In genomic region chr1:179156026-179156425, GRCh38 we compare ENCODE assay signal across 19 cellular contexts.
DNase-seq lines count a peak whose midpoint lies in the region; TF ChIP-seq lines count a peak whose summit lies in the region.
"Had no signal": no experiment of that assay in that cellular context is flagged by ENCODE, and none has a peak within 500 bp of the region (broad histone marks: within the 10 kb centered on the region; RNA-seq: fewer than 3 reads in every experiment).

No MANE protein-coding gene starts in this region.

- H3K4me3 Mint-ChIP-seq in activated CD4-positive, alpha-beta T cell treated with anti-CD3 and anti-CD28 coated beads, Interleukin-2, amount 10 ng/mL, durations not matched to agents 7 days and 5 days: no peak overlapping the region
- no peak overlapping the region for H3K4me3 Mint-ChIP-seq in activated CD4-positive, alpha-beta memory T cell treated with anti-CD3 and anti-CD28 coated beads, Interleukin-2, amount 10 ng/mL, durations not matched to agents 7 days and 5 days
- H3K4me3 Mint-ChIP-seq: B cell, CD14-positive monocyte, IgD-negative memory B cell had no signal

- POLR2A ChIA-PET in PC-9 (lab: Charles Lee; ENCODE audit: unreplicated experiment): interaction anchor here (0.6 kb wide), 1 partner anchor 623 kb away, joined by 3 read pairs; no protein-coding TSS in a partner anchor
- POLR2A ChIA-PET in activated CD4-positive, alpha-beta T cell treated with anti-CD3 and anti-CD28 coated beads, Interleukin-2, amount 10 ng/mL, durations not matched to agents 7 days and 5 days (lab: Charles Lee): no interaction called here
- POLR2A ChIA-PET in activated CD4-positive, alpha-beta memory T cell treated with anti-CD3 and anti-CD28 coated beads, Interleukin-2, amount 10 ng/mL, durations not matched to agents 7 days and 5 days (lab: Charles Lee): no interaction called here

- H3K79me2 ChIP-seq in PC-9 (ENCODE audit: low read depth): peaks cover 63% of the 10 kb centered on the region
- H3K79me2 ChIP-seq in hepatocyte: peaks cover 74% of the 10 kb centered on the region

- H3K36me3 ChIP-seq in PC-9 (ENCODE audit: low read depth): no peaks in the 10 kb centered on the region
- no peaks in the 10 kb centered on the region for H3K36me3 ChIP-seq in tibial artery
- H3K36me3 ChIP-seq in hepatocyte (replicated peaks; ENCODE audit: insufficient read depth, low read depth): no peaks in the 10 kb centered on the region

- CTCF ChIA-PET in PC-9 (lab: Charles Lee): no interaction called here
- CTCF ChIA-PET in activated CD4-positive, alpha-beta T cell treated with anti-CD3 and anti-CD28 coated beads, Interleukin-2, amount 10 ng/mL, durations not matched to agents 7 days and 5 days (lab: Charles Lee): interaction anchor here (0.6 to 0.9 kb wide), 2 partner anchors 12 to 43 kb away, joined by 3 read pairs; no protein-coding TSS in a partner anchor
- CTCF ChIA-PET in activated CD4-positive, alpha-beta memory T cell treated with anti-CD3 and anti-CD28 coated beads, Interleukin-2, amount 10 ng/mL, durations not matched to agents 7 days and 5 days (lab: Charles Lee): interaction anchor here (0.7 to 1.0 kb wide), 2 partner anchors 9 to 37 kb away, joined by 3 read pairs; no protein-coding TSS in a partner anchor

- H3K27ac ChIP-seq in PC-9 (no peak overlapping the region; the same call in 1 of the 2 replicates), tibial artery (peak overlapping the region; percentile 53 to 71), hepatocyte (no peak overlapping the region)
- H3K27ac ChIP-seq: A549 had no signal

- DNase-seq in LNCaP clone FGC (ENCODE audit: low read depth) (peak; percentile 53), PC-9 (peak in 1 of 2 experiments; percentile 69), epithelial cell of esophagus (ENCODE audit: low read depth) (peak; percentile 43), tibial artery (no peak), hepatocyte (ENCODE audit: low spot score) (no peak)
- DNase-seq in activated CD4-positive, alpha-beta T cell treated with anti-CD3 and anti-CD28 coated beads, Interleukin-2, amount 10 ng/mL, durations not matched to agents 7 days and 5 days: no peak
- DNase-seq in activated CD4-positive, alpha-beta memory T cell treated with anti-CD3 and anti-CD28 coated beads, Interleukin-2, amount 10 ng/mL, durations not matched to agents 7 days and 5 days: no peak
- DNase-seq: EL, GF-D8, NCI-H1694, NCI-H2081, NCI-H2171 treated with DMSO at 0.1 percent for 48 hours, NCI-H524 treated with DMSO at 0.1 percent for 48 hours, RPMI8226, SHP77 had no signal

- H3K4me3 ChIP-seq in LNCaP clone FGC (ENCODE audit: low read depth, low read length) (no peak overlapping the region), PC-9 (no peak overlapping the region), epithelial cell of esophagus (ENCODE audit: low read length) (no peak overlapping the region), tibial artery (no peak overlapping the region), hepatocyte (no peak overlapping the region)
- H3K4me3 ChIP-seq: A549 had no signal

- no peaks in the 10 kb centered on the region for H3K27me3 ChIP-seq in PC-9 (ENCODE audit: insufficient read depth, low read depth)
- H3K27me3 ChIP-seq in tibial artery: no peaks in the 10 kb centered on the region
- no peaks in the 10 kb centered on the region for H3K27me3 ChIP-seq in hepatocyte

- intact Hi-C loops in PC-9 (cut with micrococcal nuclease; ENCODE audit: unreplicated experiment) (no loop called here), tibial artery (cut with DNase I; ENCODE audit: low total_unique reads) (no loop called here)

- no peak overlapping the region for H3K27ac Mint-ChIP-seq in activated CD4-positive, alpha-beta T cell treated with anti-CD3 and anti-CD28 coated beads, Interleukin-2, amount 10 ng/mL, durations not matched to agents 7 days and 5 days
- H3K27ac Mint-ChIP-seq in activated CD4-positive, alpha-beta memory T cell treated with anti-CD3 and anti-CD28 coated beads, Interleukin-2, amount 10 ng/mL, durations not matched to agents 7 days and 5 days: no peak overlapping the region
- H3K27ac Mint-ChIP-seq: B cell, CD14-positive monocyte, IgD-negative memory B cell had no signal

- H4K20me1 ChIP-seq in PC-9 (ENCODE audit: insufficient read depth) (no peaks in the 10 kb centered on the region), hepatocyte (ENCODE audit: insufficient read depth, poor library complexity, severe bottlenecking) (no peaks in the 10 kb centered on the region)

- no peaks in the 10 kb centered on the region for H3K9me3 Mint-ChIP-seq in activated CD4-positive, alpha-beta T cell treated with anti-CD3 and anti-CD28 coated beads, Interleukin-2, amount 10 ng/mL, durations not matched to agents 7 days and 5 days
- H3K9me3 Mint-ChIP-seq in activated CD4-positive, alpha-beta memory T cell treated with anti-CD3 and anti-CD28 coated beads, Interleukin-2, amount 10 ng/mL, durations not matched to agents 7 days and 5 days: no peaks in the 10 kb centered on the region
- H3K9me3 Mint-ChIP-seq: CD14-positive monocyte had no signal

- peak overlapping the region; percentile 50 for H3K4me2 ChIP-seq in PC-9
- H3K4me2 ChIP-seq in hepatocyte: no peak overlapping the region
- H3K4me2 ChIP-seq: A549 had no signal

- H3F3A ChIP-seq in PC-9 (ENCODE audit: insufficient read depth, low read depth): peaks cover 9% of the 10 kb centered on the region; the same call in 1 of the 2 replicates

- H2AFZ ChIP-seq in PC-9: no peak overlapping the region
- H2AFZ ChIP-seq in hepatocyte: no peak overlapping the region

- H3K9me3 ChIP-seq in PC-9 (ENCODE audit: insufficient read depth, low read depth) (no peaks in the 10 kb centered on the region), tibial artery (no peaks in the 10 kb centered on the region), hepatocyte (ENCODE audit: low read depth) (no peaks in the 10 kb centered on the region)
- H3K9me3 ChIP-seq: A549 had no signal

- H3K4me1 ChIP-seq in PC-9 (replicated peaks; ENCODE audit: insufficient read depth) (peaks cover 13% of the 10 kb centered on the region), tibial artery (peaks cover 0 to 47% (median 12%) of the 10 kb centered on the region in 4 donors), hepatocyte (ENCODE audit: insufficient read depth) (peaks cover 20% of the 10 kb centered on the region)

- H3K36me3 Mint-ChIP-seq in activated CD4-positive, alpha-beta T cell treated with anti-CD3 and anti-CD28 coated beads, Interleukin-2, amount 10 ng/mL, durations not matched to agents 7 days and 5 days (ENCODE audit: low read depth): no peaks in the 10 kb centered on the region
- H3K36me3 Mint-ChIP-seq in activated CD4-positive, alpha-beta memory T cell treated with anti-CD3 and anti-CD28 coated beads, Interleukin-2, amount 10 ng/mL, durations not matched to agents 7 days and 5 days (ENCODE audit: low read depth): no peaks in the 10 kb centered on the region
- H3K36me3 Mint-ChIP-seq: IgD-negative memory B cell had no signal

- WGBS in hepatocyte (ENCODE audit: low lambda C conversion rate, missing lambda C conversion rate): 96% methylated on average over 1 of the region's 1 CpG

- peaks cover 5% of the 10 kb centered on the region for H3K4me1 Mint-ChIP-seq in activated CD4-positive, alpha-beta T cell treated with anti-CD3 and anti-CD28 coated beads, Interleukin-2, amount 10 ng/mL, durations not matched to agents 7 days and 5 days
- H3K4me1 Mint-ChIP-seq in activated CD4-positive, alpha-beta memory T cell treated with anti-CD3 and anti-CD28 coated beads, Interleukin-2, amount 10 ng/mL, durations not matched to agents 7 days and 5 days: no peaks in the 10 kb centered on the region

- BruUV-seq in PC-9 (replicated peaks; lab: Mats Ljungman, UMichigan): no TSS peak

- no peaks in the 10 kb centered on the region for H3K9me2 ChIP-seq in PC-9 (ENCODE audit: insufficient read depth)
- no peaks in the 10 kb centered on the region for H3K9me2 ChIP-seq in hepatocyte (replicated peaks; ENCODE audit: insufficient read depth)

- TF ChIP-seq CTCF in LNCaP clone FGC (IDR thresholded peaks at IDR 0.05; ENCODE audit: control insufficient read depth, extremely low read depth, insufficient read depth): no peak
- no peak for TF ChIP-seq CTCF in PC-9 (conservative IDR thresholded peaks at IDR 0.05)
- TF ChIP-seq CTCF in epithelial cell of esophagus (IDR thresholded peaks at IDR 0.05; ENCODE audit: insufficient read depth, low read depth, low read length, missing control alignments): no peak
- TF ChIP-seq CTCF in tibial artery (IDR thresholded peaks at IDR 0.05): no peak
- no peak for TF ChIP-seq CTCF in hepatocyte (IDR thresholded peaks at IDR 0.05; ENCODE audit: poor library complexity)

- H3K27me3 Mint-ChIP-seq in activated CD4-positive, alpha-beta T cell treated with anti-CD3 and anti-CD28 coated beads, Interleukin-2, amount 10 ng/mL, durations not matched to agents 7 days and 5 days: no peaks in the 10 kb centered on the region
- no peaks in the 10 kb centered on the region for H3K27me3 Mint-ChIP-seq in activated CD4-positive, alpha-beta memory T cell treated with anti-CD3 and anti-CD28 coated beads, Interleukin-2, amount 10 ng/mL, durations not matched to agents 7 days and 5 days
- H3K27me3 Mint-ChIP-seq: B cell, IgD-negative memory B cell had no signal

Comparison
In these comparisons a context has a peak if more than half of its experiments do, and no peak if none do; other contexts are left out.
1. DNase-seq: peak in LNCaP clone FGC (single experiment) and epithelial cell of esophagus (single experiment); none in tibial artery (0 of 2), activated CD4-positive, alpha-beta T cell treated with anti-CD3 and anti-CD28 coated beads, Interleukin-2, amount 10 ng/mL, durations not matched to agents 7 days and 5 days (single experiment), hepatocyte (single experiment) and activated CD4-positive, alpha-beta memory T cell treated with anti-CD3 and anti-CD28 coated beads, Interleukin-2, amount 10 ng/mL, durations not matched to agents 7 days and 5 days (single experiment).
2. H3K27ac ChIP-seq: peak in tibial artery (2 of 2); none in PC-9 (single experiment) and hepatocyte (single experiment).